ENCODE assay signal across 8 cellular contexts in the genomic region with DNA sequence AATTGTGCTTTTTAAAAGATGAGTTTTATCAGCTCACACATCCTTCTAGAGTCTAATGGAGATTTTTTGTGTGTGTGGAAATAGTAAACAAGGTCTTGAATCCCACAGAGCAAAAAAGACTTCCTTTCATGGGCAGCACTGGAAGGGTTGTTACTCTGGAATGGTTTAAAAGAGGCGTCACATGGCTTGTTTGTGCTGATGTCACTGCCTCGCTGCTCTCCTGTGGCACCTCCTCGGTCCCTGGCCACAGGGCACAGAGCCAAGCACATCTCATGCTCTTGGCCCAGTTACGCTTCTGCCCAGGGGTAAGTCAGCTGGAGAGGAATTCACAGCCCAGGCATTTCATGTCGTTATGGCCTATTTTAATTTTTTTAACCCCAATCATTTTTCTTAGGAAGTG. TPM values are rescaled to one million over a fixed set of nuclear protein-coding genes. Genes with fewer than 3 reads are reported as not detected.
DNase-seq lines count a peak whose midpoint lies in the region; ATAC-seq and TF ChIP-seq lines count a peak whose summit lies in the region.
"Had no signal": no experiment of that assay in that cellular context is flagged by ENCODE, and none has a peak within 500 bp of the region (broad histone marks: within the 10 kb centered on the region; RNA-seq: fewer than 3 reads in every experiment).

No MANE protein-coding gene starts in this region.

- H3K9me3 ChIP-seq in left lung = no peaks in the 10 kb centered on the region
- H3K9me3 ChIP-seq in tibial nerve = no peaks in the 10 kb centered on the region

- no peaks in the 10 kb centered on the region for H3K27me3 ChIP-seq in left lung
- H3K27me3 ChIP-seq in tibial nerve = no peaks in the 10 kb centered on the region

- TF ChIP-seq EP300 in tibial nerve (IDR thresholded peaks at IDR 0.05) = peak in 1 of 2 donors; percentile 38

- H3K4me1 ChIP-seq in left lung (peaks cover 0 to 50% of the 10 kb centered on the region in 2 donors), tibial nerve (peaks cover 0 to 33% (median 9%) of the 10 kb centered on the region in 4 donors)

- intact Hi-C loops in left lung (cut with DNase I) = no loop called here

- ATAC-seq in left lung (peak; percentile 53), GM21390 (IDR thresholded peaks at IDR 0.05; ENCODE audit: unreplicated experiment) (no peak)
- ATAC-seq in activated CD4-positive, CD25-positive, alpha-beta regulatory T cell treated with anti-CD3 and anti-CD28 coated beads, Interleukin-2, amount 50 U/mL, for 24 hours = no peak

- TF ChIP-seq POLR2A in tibial nerve (IDR thresholded peaks at IDR 0.05) = no peak

- 32 to 41% methylated on average over 5 of the region's 5 CpGs for WGBS in tibial nerve, 2 donors

- H3K36me3 ChIP-seq in left lung = peaks cover 0 to 66% of the 10 kb centered on the region in 2 donors
- peaks cover 0 to 76% (median 5%) of the 10 kb centered on the region in 3 donors for H3K36me3 ChIP-seq in tibial nerve

- DNase-seq in LHCN-M2 (ENCODE audit: low read depth) = peak; percentile 73
- DNase-seq in cerebellar cortex (ENCODE audit: low spot score) = peak; percentile 45
- DNase-seq in left lung = no peak
- peak; percentile 64 to 70 for DNase-seq in tibial nerve (ENCODE audit: low spot score in 2 of 2)
- DNase-seq in NOMO-1 (lab: John Stamatoyannopoulos, UW; ENCODE audit: unreplicated experiment in 2 of 2) = no peak
- DNase-seq: activated CD4-positive, alpha-beta T cell treated with anti-CD3 and anti-CD28 coated beads for 48 hours had no signal

- H3K27ac ChIP-seq in left lung (peak overlapping the region; percentile 53 to 75), tibial nerve (peak overlapping the region; percentile 41 to 86 (median 66))

- TF ChIP-seq CTCF in left lung (IDR thresholded peaks at IDR 0.05) (no peak), tibial nerve (IDR thresholded peaks at IDR 0.05) (no peak)

- H3K4me3 ChIP-seq in left lung (no peak overlapping the region), tibial nerve (no peak overlapping the region)

RNA-seq across cellular contexts. Expression of a gene that starts 53.2 kb away (rescaled TPM):
- total RNA-seq in LHCN-M2 (2014; rRNA removed) (not detected in 2 replicates), left lung (not detected), tibial nerve (not detected)
- not detected for polyA plus RNA-seq in LHCN-M2 (2012)

Comparison
In these comparisons a context has a peak if more than half of its experiments do, and no peak if none do; other contexts are left out.
1. DNase-seq: peak in LHCN-M2 (single experiment), cerebellar cortex (single experiment) and tibial nerve (2 of 2); none in left lung (0 of 2) and NOMO-1 (0 of 2).